In the genomic region with DNA sequence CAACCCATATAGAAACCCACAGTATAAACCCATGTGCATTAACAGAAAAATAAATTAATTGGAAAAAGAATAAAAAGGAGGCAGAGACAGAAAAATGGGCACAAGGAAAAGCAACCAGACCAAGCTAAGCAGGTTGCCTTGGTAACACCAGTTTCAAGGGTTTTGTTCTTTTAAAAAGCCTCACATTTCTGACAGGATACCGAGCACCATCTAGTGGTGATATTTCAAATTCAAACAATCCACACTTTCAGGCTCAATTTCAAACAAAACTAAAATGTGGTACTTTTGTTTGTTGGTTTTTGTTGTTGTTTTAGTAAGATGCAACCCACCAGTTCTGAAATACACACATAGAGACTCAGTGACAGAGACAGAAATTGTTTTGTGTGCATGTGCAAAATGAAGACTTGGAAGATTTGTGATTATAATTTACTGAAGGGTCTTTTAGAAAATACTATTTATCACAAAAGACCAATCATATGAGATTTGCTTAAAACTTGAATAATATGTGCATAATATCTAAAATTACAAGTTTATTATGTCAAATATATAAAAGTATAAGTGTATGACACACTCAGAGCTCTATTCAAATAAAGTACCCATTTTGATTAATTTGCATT, we compare ENCODE assay signal across 8 cellular contexts.
DNase-seq lines count a peak whose midpoint lies in the region; ATAC-seq and TF ChIP-seq lines count a peak whose summit lies in the region.

No MANE protein-coding gene starts in this region.

- TF ChIP-seq CTCF in AG04449 (IDR thresholded peaks at IDR 0.05; ENCODE audit: insufficient read depth, low read length, missing control alignments): peak; percentile 7
- TF ChIP-seq CTCF in NB4 (IDR thresholded peaks at IDR 0.05; ENCODE audit: low read depth, low read length): peak; percentile 35
- peak in 5 of 6 experiments; percentile 29 to 83 (median 63) for TF ChIP-seq CTCF in thyroid gland (IDR thresholded peaks at IDR 0.05)

- ATAC-seq in GM18499 (IDR thresholded peaks at IDR 0.05; ENCODE audit: insufficient read depth, unreplicated experiment) (peak; percentile 88), HG02678 (IDR thresholded peaks at IDR 0.05; ENCODE audit: unreplicated experiment) (peak; percentile 89), SK-N-SH treated with all-trans-retinoic acid at 6 μM for 48 hours (peak; percentile 74)

- H3K4me1 ChIP-seq in thyroid gland: no peaks in the 10 kb centered on the region
- H3K4me1 ChIP-seq in effector memory CD4-positive, alpha-beta T cell (ENCODE audit: control insufficient read depth, insufficient read depth, low read length, poor library complexity, severe bottlenecking): no peaks in the 10 kb centered on the region

- WGBS in thyroid gland, 2 donors: 0% methylated on average over 1 of the region's 1 CpG

- no peaks in the 10 kb centered on the region for H3K27me3 ChIP-seq in thyroid gland
- H3K27me3 ChIP-seq in effector memory CD4-positive, alpha-beta T cell (replicated peaks; ENCODE audit: control insufficient read depth, insufficient read depth, low read length, poor library complexity, severe bottlenecking): no peaks in the 10 kb centered on the region

- no peaks in the 10 kb centered on the region for H3K9me3 ChIP-seq in thyroid gland
- H3K9me3 ChIP-seq in effector memory CD4-positive, alpha-beta T cell (ENCODE audit: control insufficient read depth, low read length): no peaks in the 10 kb centered on the region

- POLR2A ChIA-PET in AG04449 (lab: Yijun Ruan, JAX): no interaction called here

- intact Hi-C loops in thyroid gland (cut with DNase I): no loop called here

- no peak overlapping the region for H3K27ac ChIP-seq in thyroid gland
- no peak overlapping the region for H3K27ac ChIP-seq in effector memory CD4-positive, alpha-beta T cell (ENCODE audit: insufficient read depth, low read length, poor library complexity, severe bottlenecking)

- CTCF ChIA-PET in AG04449 (lab: Yijun Ruan, JAX): interaction anchor here (1.5 kb wide), 1 partner anchor 8 kb away, joined by 5 read pairs; no protein-coding TSS in a partner anchor

- no peak for TF ChIP-seq POLR2A in NB4 (IDR thresholded peaks at IDR 0.05; ENCODE audit: extremely low read depth, insufficient read length)
- TF ChIP-seq POLR2A in thyroid gland (IDR thresholded peaks at IDR 0.05): no peak

- no peaks in the 10 kb centered on the region for H3K36me3 ChIP-seq in thyroid gland
- no peaks in the 10 kb centered on the region for H3K36me3 ChIP-seq in effector memory CD4-positive, alpha-beta T cell (ENCODE audit: control insufficient read depth, insufficient read depth, low read length)

- no peak overlapping the region for H3K4me3 ChIP-seq in AG04449 (ENCODE audit: low read depth, low read length)
- H3K4me3 ChIP-seq in NB4 (ENCODE audit: low read depth, low read length): no peak overlapping the region
- H3K4me3 ChIP-seq in thyroid gland (replicated peaks in 1 of 3): no peak overlapping the region
- H3K4me3 ChIP-seq in effector memory CD4-positive, alpha-beta T cell (ENCODE audit: insufficient read depth, low read depth, low read length, poor library complexity, severe bottlenecking): no peak overlapping the region

- DNase-seq in AG04449 (ENCODE audit: low read depth, low spot score): no peak
- DNase-seq in NB4 (ENCODE audit: low read depth): peak; percentile 51
- DNase-seq in globus pallidus (ENCODE audit: low spot score): peak; percentile 28
- no peak for DNase-seq in thyroid gland
- no peak for DNase-seq in effector memory CD4-positive, alpha-beta T cell

TF ChIP-seq in SK-N-SH treated with all-trans-retinoic acid at 6 μM for 48 hours, 23 proteins besides CTCF, POLR2A, EP300 and RAD21:
- TF ChIP-seq ZNF70 (CRISPR knock-in tag; IDR thresholded peaks at IDR 0.05): no peak

Comparison
In these comparisons a context has a peak if more than half of its experiments do, and no peak if none do; other contexts are left out.
1. DNase-seq: peak in NB4 (single experiment) and globus pallidus (single experiment); none in AG04449 (single experiment), thyroid gland (0 of 2) and effector memory CD4-positive, alpha-beta T cell (0 of 3).
2. CTCF ChIP-seq: peak in every context shown above with its lines; median percentile 63 in thyroid gland; 35 in NB4; 7 in AG04449.
3. Peak in every context shown above with its lines, with median percentiles within 50 percentile points of each other: ATAC-seq.